Comparison of ENCODE assay signal across 23 cellular contexts in genomic region chr14:58978336-58978735, GRCh38.
DNase-seq lines count a peak whose midpoint lies in the region; ATAC-seq and TF ChIP-seq lines count a peak whose summit lies in the region.
"Had no signal": no experiment of that assay in that cellular context is flagged by ENCODE, and none has a peak within 500 bp of the region (broad histone marks: within the 10 kb centered on the region; RNA-seq: fewer than 3 reads in every experiment).

No MANE protein-coding gene starts in this region.

- WGBS in mesenchymal stem cell = 60% methylated on average over 4 of the region's 4 CpGs

- intact Hi-C loops in Right ventricle myocardium inferior (cut with DNase I) = no loop called here
- intact Hi-C loops in cardiac septum (cut with DNase I) = loop anchor here (10.0 kb wide), 1 partner anchor 214 kb away; no protein-coding TSS in a partner anchor

- no peak overlapping the region for H3K14ac ChIP-seq in mesenchymal stem cell (ENCODE audit: low read length in 2 of 2)

- H2BK15ac ChIP-seq in mesenchymal stem cell (ENCODE audit: low read depth, poor library complexity, severe bottlenecking) = no peak overlapping the region

- no peak overlapping the region for H3K4me2 ChIP-seq in mesenchymal stem cell (ENCODE audit: low read length, poor library complexity, severe bottlenecking)
- H3K4me2 ChIP-seq: BLaER1 had no signal

- no peak for TF ChIP-seq CTCF in fibroblast of the aortic adventitia (IDR thresholded peaks at IDR 0.05; ENCODE audit: insufficient read depth, low read length)

- no peak overlapping the region for H2BK5ac ChIP-seq in mesenchymal stem cell (ENCODE audit: low read depth, low read length, poor library complexity, severe bottlenecking)

- H3K9me3 ChIP-seq in mesenchymal stem cell (ENCODE audit: control insufficient read depth, low read length) = peaks cover 8% of the 10 kb centered on the region
- H3K9me3 ChIP-seq: BLaER1, SJSA1 had no signal

- H3K4me1 ChIP-seq in mesenchymal stem cell (ENCODE audit: control insufficient read depth, insufficient read depth, low read depth, low read length) = no peaks in the 10 kb centered on the region
- H3K4me1 ChIP-seq: BLaER1 had no signal

- H3K23ac ChIP-seq in mesenchymal stem cell (ENCODE audit: low read length in 2 of 2) = no peak overlapping the region

- no peak overlapping the region for H4K91ac ChIP-seq in mesenchymal stem cell (ENCODE audit: low read length)

- no peak overlapping the region for H3K18ac ChIP-seq in mesenchymal stem cell (ENCODE audit: low read depth in 1 of 2, low read length in 2 of 2)

- peaks cover 0 to 18% of the 10 kb centered on the region in 2 experiments for H3K27me3 ChIP-seq in mesenchymal stem cell (ENCODE audit: control insufficient read depth in 1 of 2, insufficient read depth in 1 of 2, low read length in 2 of 2)
- H3K27me3 ChIP-seq: BLaER1, cardiac muscle cell, SJSA1 had no signal

- H3K36me3 ChIP-seq in mesenchymal stem cell (ENCODE audit: control insufficient read depth in 1 of 2, insufficient read depth in 2 of 2, low read depth in 1 of 2, low read length in 2 of 2) = no peaks in the 10 kb centered on the region
- H3K36me3 ChIP-seq: BLaER1, cardiac muscle cell, SJSA1 had no signal

- H3K4ac ChIP-seq in mesenchymal stem cell (ENCODE audit: low read depth in 1 of 2, low read length in 2 of 2) = no peak overlapping the region

- DNase-seq in Right ventricle myocardium inferior (ENCODE audit: missing footprints) = peak; percentile 82
- no peak for DNase-seq in cardiac septum (ENCODE audit: low spot score)
- DNase-seq in fibroblast of the aortic adventitia (ENCODE audit: low read depth) = peak; percentile 92
- DNase-seq in mesenchymal stem cell = peak; percentile 76
- DNase-seq in NCI-H2029 treated with DMSO at 0.1 percent for 48 hours (lab: John Stamatoyannopoulos, UW) = no peak
- DNase-seq in NCI-H2107 (lab: John Stamatoyannopoulos, UW) = no peak
- DNase-seq in NCI-H345 (lab: John Stamatoyannopoulos, UW) = no peak
- DNase-seq: activated CD4-positive, alpha-beta T cell treated with anti-CD3 and anti-CD28 coated beads for 1 hour; activated CD8-positive, alpha-beta memory T cell treated with anti-CD3 and anti-CD28 coated beads for 24 hours; activated naive CD4-positive, alpha-beta T cell treated with anti-CD3 and anti-CD28 coated beads for 36 hours; activated T-cell treated with anti-CD3 and anti-CD28 coated beads, Interleukin-2, amount 50 U/mL, for 72 hours; COR-L47; DMS79; GOT3; NCI-H1105; NCI-H2081 treated with DMSO at 0.1 percent for 48 hours; substantia nigra; T-helper 1 cell had no signal

- no peak overlapping the region for H3K27ac ChIP-seq in mesenchymal stem cell (ENCODE audit: low read length, poor library complexity, severe bottlenecking)
- H3K27ac ChIP-seq: 22Rv1, BLaER1, cardiac muscle cell, SJSA1 had no signal

- ATAC-seq in Right ventricle myocardium inferior (peak; percentile 94), GM21825 (IDR thresholded peaks at IDR 0.05; ENCODE audit: unreplicated experiment) (no peak)
- ATAC-seq: activated T-cell treated with anti-CD3 and anti-CD28 coated beads, Interleukin-2, amount 50 U/mL, for 72 hours had no signal

- H4K8ac ChIP-seq in mesenchymal stem cell (ENCODE audit: low read length) = no peak overlapping the region

- no peak overlapping the region for H3K9ac ChIP-seq in mesenchymal stem cell (ENCODE audit: low read length)
- H3K9ac ChIP-seq: BLaER1 had no signal

- no peak overlapping the region for H2BK12ac ChIP-seq in mesenchymal stem cell (ENCODE audit: low read length in 2 of 2)

- H3K4me3 ChIP-seq in fibroblast of the aortic adventitia (ENCODE audit: low read depth, low read length) (no peak overlapping the region), mesenchymal stem cell (ENCODE audit: insufficient read depth in 1 of 2, low read depth in 1 of 2, low read length in 2 of 2) (no peak overlapping the region)
- H3K4me3 ChIP-seq: BLaER1, cardiac muscle cell, SJSA1 had no signal

- no peak overlapping the region for H2AFZ ChIP-seq in mesenchymal stem cell (ENCODE audit: low read depth, low read length)

- no peak overlapping the region for H2BK120ac ChIP-seq in mesenchymal stem cell (ENCODE audit: low read depth, low read length)

- no peaks in the 10 kb centered on the region for H3K79me1 ChIP-seq in mesenchymal stem cell (replicated peaks; ENCODE audit: low read length, poor library complexity, severe bottlenecking)

- H2AK5ac ChIP-seq in mesenchymal stem cell (ENCODE audit: low read length, severe bottlenecking) = no peak overlapping the region

Comparison
In these comparisons a context has a peak if more than half of its experiments do, and no peak if none do; other contexts are left out.
1. DNase-seq: peak in Right ventricle myocardium inferior (single experiment), fibroblast of the aortic adventitia (single experiment) and mesenchymal stem cell (single experiment); none in cardiac septum (single experiment), NCI-H2029 treated with DMSO at 0.1 percent for 48 hours (single experiment), NCI-H2107 (single experiment) and NCI-H345 (single experiment).